ENCODE assay signal across 24 cellular contexts in the genomic region with DNA sequence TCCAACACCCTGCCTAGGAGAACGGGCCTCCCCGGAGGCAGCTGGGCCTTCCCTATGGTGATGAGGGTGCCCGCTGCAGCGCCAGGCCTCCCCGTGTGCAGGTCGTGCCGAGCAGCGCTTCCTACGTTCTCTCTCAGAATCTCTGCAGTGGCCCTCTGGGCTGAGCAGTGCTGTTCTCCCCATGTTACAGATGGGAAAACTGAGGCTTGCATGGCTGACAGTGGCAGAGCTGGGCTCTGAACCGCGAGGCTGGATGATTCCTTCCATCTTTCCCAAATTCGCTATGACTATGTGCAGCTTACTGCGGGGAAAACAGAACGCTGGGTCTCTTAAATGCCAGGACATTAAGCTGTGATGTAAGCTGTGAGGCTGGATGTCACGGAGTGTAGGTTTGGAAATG. TPM values are rescaled to one million over a fixed set of nuclear protein-coding genes. Genes with fewer than 3 reads are reported as not detected.
DNase-seq lines count a peak whose midpoint lies in the region; ATAC-seq and TF ChIP-seq lines count a peak whose summit lies in the region.
"Had no signal": no experiment of that assay in that cellular context is flagged by ENCODE, and none has a peak within 500 bp of the region (broad histone marks: within the 10 kb centered on the region; RNA-seq: fewer than 3 reads in every experiment).

No MANE protein-coding gene starts in this region.

- H3K27ac ChIP-seq in RWPE1, result peak overlapping the region; percentile 61
- peak overlapping the region; percentile 22 to 86 for H3K27ac ChIP-seq in ascending aorta
- peak overlapping the region; percentile 98 to 100 (median 100) for H3K27ac ChIP-seq in gastrocnemius medialis
- H3K27ac ChIP-seq in CD4-positive, alpha-beta memory T cell (ENCODE audit: low read depth, low read length), result no peak overlapping the region
- H3K27ac ChIP-seq: C4-2B had no signal

- H3K9me3 ChIP-seq in ascending aorta (no peaks in the 10 kb centered on the region), gastrocnemius medialis (no peaks in the 10 kb centered on the region)
- no peaks in the 10 kb centered on the region for H3K9me3 ChIP-seq in CD4-positive, alpha-beta memory T cell (ENCODE audit: control insufficient read depth in 1 of 2, low read length in 2 of 2)
- H3K9me3 ChIP-seq: HAP-1 had no signal

- TF ChIP-seq POLR2A in gastrocnemius medialis (IDR thresholded peaks at IDR 0.05), result no peak

- POLR2A ChIA-PET in RWPE1 (lab: Yijun Ruan, JAX; ENCODE audit: low non-redundant PET), result no interaction called here
- POLR2A ChIA-PET in CD4-positive, alpha-beta memory T cell (lab: Charles Lee; ENCODE audit: partially characterized antibody), result interaction anchor here (2.8 to 4.7 kb wide), 2 partner anchors 8 to 14 kb away, joined by 10 to 29 read pairs; partner anchors contain the start of genes KLHL21 and ZBTB48

- H3K9me3 Mint-ChIP-seq in CD4-positive, alpha-beta memory T cell, result no peaks in the 10 kb centered on the region
- H3K9me3 Mint-ChIP-seq: CD8-positive, alpha-beta memory T cell; HFFc6; IgD-negative memory B cell had no signal

- no peak for ATAC-seq in gastrocnemius medialis

- intact Hi-C loops in ascending aorta (cut with DNase I), result loop anchor here (5.0 kb wide), 1 partner anchor 42 kb away; the partner anchor contains the start of gene NOL9
- intact Hi-C loops in gastrocnemius medialis (cut with DNase I; ENCODE audit: low total_unique reads), result no loop called here
- intact Hi-C loops in CD4-positive, alpha-beta memory T cell (cut with micrococcal nuclease), result no loop called here

- H3K4me1 ChIP-seq in ascending aorta, result peaks cover 23 to 71% of the 10 kb centered on the region in 2 donors
- H3K4me1 ChIP-seq in gastrocnemius medialis, result peaks cover 98% of the 10 kb centered on the region in 2 donors
- H3K4me1 ChIP-seq in CD4-positive, alpha-beta memory T cell (ENCODE audit: insufficient read depth, low read length), result peaks cover 50% of the 10 kb centered on the region
- H3K4me1 ChIP-seq: HAP-1 had no signal

- peaks cover 75 to 89% of the 10 kb centered on the region in 2 donors for H3K36me3 ChIP-seq in ascending aorta
- peaks cover 0 to 63% of the 10 kb centered on the region in 2 donors for H3K36me3 ChIP-seq in gastrocnemius medialis
- peaks cover 77% of the 10 kb centered on the region for H3K36me3 ChIP-seq in CD4-positive, alpha-beta memory T cell (ENCODE audit: insufficient read depth, low read length)

- H3K36me3 Mint-ChIP-seq in CD4-positive, alpha-beta memory T cell, result peaks cover 27 to 61% of the 10 kb centered on the region in 2 donors

- DNase-seq in RWPE1 (ENCODE audit: low spot score), result no peak
- DNase-seq in ascending aorta (ENCODE audit: low spot score in 2 of 2), result no peak
- DNase-seq in gastrocnemius medialis, result no peak
- no peak for DNase-seq in activated CD4-positive, CD25-positive, alpha-beta regulatory T cell treated with anti-CD3 and anti-CD28 coated beads, Interleukin-2, amount 50 U/mL, for 72 hours
- no peak for DNase-seq in CD4-positive, alpha-beta memory T cell
- DNase-seq: CD8-positive, alpha-beta memory T cell; DMS153; DND-41; GOT3; HFFc6; NCI-H1048; NCI-H1417; NCI-H1694; NCI-H2029 treated with DMSO at 0.1 percent for 48 hours; NCI-H2227 treated with DMSO at 0.1 percent for 48 hours; NCI-H526 treated with DMSO at 0.1 percent for 48 hours; RPMI8226; SHP77 had no signal

- H3K27me3 ChIP-seq in ascending aorta (no peaks in the 10 kb centered on the region), gastrocnemius medialis (no peaks in the 10 kb centered on the region)
- no peaks in the 10 kb centered on the region for H3K27me3 ChIP-seq in CD4-positive, alpha-beta memory T cell (ENCODE audit: insufficient read depth, low read length)

- no peak overlapping the region for H3K4me3 Mint-ChIP-seq in CD4-positive, alpha-beta memory T cell
- H3K4me3 Mint-ChIP-seq: B cell; CD8-positive, alpha-beta memory T cell; HFFc6; IgD-negative memory B cell had no signal

- H3K4me3 ChIP-seq in ascending aorta (no peak overlapping the region), gastrocnemius medialis (no peak overlapping the region)
- H3K4me3 ChIP-seq in CD4-positive, alpha-beta memory T cell (ENCODE audit: low read length in 2 of 2), result no peak overlapping the region
- H3K4me3 ChIP-seq: HAP-1 had no signal

- H3K27ac Mint-ChIP-seq in CD4-positive, alpha-beta memory T cell, result peak overlapping the region in 1 of 7 donors; percentile 35
- H3K27ac Mint-ChIP-seq: B cell, HFFc6, IgD-negative memory B cell had no signal

- in situ Hi-C loops in gastrocnemius medialis (cut with MboI; ENCODE audit: low sequenced_read_pairs in 4 of 4), result no loop called here

- TF ChIP-seq CTCF in RWPE1 (conservative IDR thresholded peaks at IDR 0.05; ENCODE audit: low read depth) (no peak), ascending aorta (IDR thresholded peaks at IDR 0.05) (no peak), gastrocnemius medialis (IDR thresholded peaks at IDR 0.05 in 4 of 5, conservative IDR thresholded peaks at IDR 0.05 in 1 of 5) (no peak)

- no peaks in the 10 kb centered on the region for H3K27me3 Mint-ChIP-seq in CD4-positive, alpha-beta memory T cell
- H3K27me3 Mint-ChIP-seq: B cell; CD8-positive, alpha-beta memory T cell; IgD-negative memory B cell had no signal

- H3K4me1 Mint-ChIP-seq in CD4-positive, alpha-beta memory T cell, result peaks cover 10 to 54% (median 34%) of the 10 kb centered on the region in 4 donors

- CTCF ChIA-PET in RWPE1 (lab: Yijun Ruan, JAX), result no interaction called here
- CTCF ChIA-PET in CD4-positive, alpha-beta memory T cell (lab: Charles Lee; ENCODE audit: partially characterized antibody), result no interaction called here

RNA-seq across cellular contexts. Expression of gene KLHL21, which starts 8.9 kb away (rescaled TPM):
- total RNA-seq in ascending aorta (147 TPM), gastrocnemius medialis (100 to 1,000 TPM; 176 to 481 (median 267) TPM)
- total RNA-seq in CD4-positive, alpha-beta memory T cell, result 10 to 100 TPM; 80.6 to 85.2 TPM
- 10 to 100 TPM; 18.3 to 32.5 TPM for polyA plus RNA-seq in CD4-positive, alpha-beta memory T cell

RNA-seq across cellular contexts. Expression of gene ZBTB48, which starts 14.0 kb away (rescaled TPM):
- 106 TPM for total RNA-seq in ascending aorta
- total RNA-seq in gastrocnemius medialis, result 10 to 100 TPM in 3 of 4 donors, 1 to 10 TPM in 1; 9.3 to 14.5 (median 11.3) TPM
- 10 to 100 TPM; 62.6 to 70.7 TPM for total RNA-seq in CD4-positive, alpha-beta memory T cell
- polyA plus RNA-seq in CD4-positive, alpha-beta memory T cell, result 10 to 100 TPM; 18.4 to 23.9 TPM

RNA-seq across cellular contexts. Expression of gene PHF13, which starts 19.7 kb away (rescaled TPM):
- 1.5 TPM for total RNA-seq in ascending aorta
- total RNA-seq in gastrocnemius medialis, result 1 to 10 TPM; 4.7 to 8.5 (median 5.3) TPM
- total RNA-seq in CD4-positive, alpha-beta memory T cell, result 10 to 100 TPM; 13.1 to 14.7 TPM
- polyA plus RNA-seq in CD4-positive, alpha-beta memory T cell, result 1 to 10 TPM; 2.1 to 6.9 TPM

RNA-seq across cellular contexts. Expression of gene THAP3, which starts 30.9 kb away (rescaled TPM):
- total RNA-seq in ascending aorta, result 9.3 TPM
- 10 to 100 TPM; 16.7 to 31.0 (median 24.2) TPM for total RNA-seq in gastrocnemius medialis
- 10 to 100 TPM; 29.5 to 34.5 TPM for total RNA-seq in CD4-positive, alpha-beta memory T cell
- 10 to 100 TPM; 13.5 to 18.7 TPM for polyA plus RNA-seq in CD4-positive, alpha-beta memory T cell

RNA-seq across cellular contexts. Expression of gene TAS1R1, which starts 38.7 kb away (rescaled TPM):
- not detected for total RNA-seq in ascending aorta
- not detected for total RNA-seq in gastrocnemius medialis
- total RNA-seq in CD4-positive, alpha-beta memory T cell, result not detected
- polyA plus RNA-seq in CD4-positive, alpha-beta memory T cell, result not detected
- total RNA-seq: B cell; CD8-positive, alpha-beta memory T cell; HFFc6; NCI-H460; SK-MEL-5 had no signal
- polyA plus RNA-seq: CD8-positive, alpha-beta memory T cell; IgD-negative memory B cell had no signal
